ENCODE assay signal across 8 cellular contexts in the genomic region with DNA sequence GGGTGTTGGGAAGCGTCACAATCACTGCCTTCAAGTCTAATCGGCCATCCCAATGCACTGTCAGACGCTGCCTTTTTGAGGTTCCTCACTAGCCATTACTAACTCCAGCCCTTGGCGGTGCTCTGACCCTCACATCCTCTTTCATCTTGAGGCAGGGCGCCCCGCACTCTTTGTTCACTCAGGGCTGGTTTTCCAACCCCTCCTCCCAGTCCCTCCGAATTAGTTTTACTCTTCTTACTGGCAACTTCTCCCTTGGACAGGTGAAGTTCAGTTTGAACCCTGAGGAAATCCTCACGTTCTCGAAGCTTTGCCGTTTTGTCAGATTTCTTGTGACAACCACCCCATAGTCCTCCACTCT. TPM values are rescaled to one million over a fixed set of nuclear protein-coding genes. Genes with fewer than 3 reads are reported as not detected.
DNase-seq lines count a peak whose midpoint lies in the region; ATAC-seq and TF ChIP-seq lines count a peak whose summit lies in the region.

No MANE protein-coding gene starts in this region.

- H3K27ac ChIP-seq in BLaER1: peak overlapping the region; percentile 74
- H3K27ac ChIP-seq in GM23248: peak overlapping the region; percentile 68
- H3K27ac ChIP-seq in testis: peak overlapping the region; percentile 68 to 95

- H3K4me2 ChIP-seq in BLaER1 (peak overlapping the region; percentile 93), GM23248 (ENCODE audit: unreplicated experiment) (peak overlapping the region; percentile 83)

- H3K27me3 Mint-ChIP-seq in activated B cell treated with CpG ODN at 0.5 μM for 24 hours: no peaks in the 10 kb centered on the region

- H3K9ac ChIP-seq in BLaER1 (peak overlapping the region; percentile 81), GM23248 (peak overlapping the region; percentile 75)

- peaks cover 29% of the 10 kb centered on the region for H3K79me2 ChIP-seq in GM23248 (ENCODE audit: insufficient read depth)

- H3K4me3 Mint-ChIP-seq in activated B cell treated with CpG ODN at 0.5 μM for 24 hours: peak overlapping the region; percentile 100

- in situ Hi-C loops in GM23248 (cut with MboI): no loop called here

- no peaks in the 10 kb centered on the region for H3K9me3 ChIP-seq in BLaER1
- H3K9me3 ChIP-seq in GM23248 (ENCODE audit: low read depth): no peaks in the 10 kb centered on the region
- no peaks in the 10 kb centered on the region for H3K9me3 ChIP-seq in iPS-18c (ENCODE audit: control insufficient read depth, insufficient read depth, low read length)
- no peaks in the 10 kb centered on the region for H3K9me3 ChIP-seq in testis

- H3K27ac Mint-ChIP-seq in activated B cell treated with CpG ODN at 0.5 μM for 24 hours: peak overlapping the region; percentile 99

- H3K27me3 ChIP-seq in BLaER1: no peaks in the 10 kb centered on the region
- no peaks in the 10 kb centered on the region for H3K27me3 ChIP-seq in GM23248 (replicated peaks; ENCODE audit: insufficient read depth)
- H3K27me3 ChIP-seq in testis: no peaks in the 10 kb centered on the region

- CTCF ChIA-PET in activated B cell treated with CpG ODN at 0.5 μM for 24 hours (lab: Charles Lee): interaction anchor here (0.6 to 4.7 kb wide), 15 partner anchors 8 to 380 kb away, joined by 3 to 80 read pairs (median 6); partner anchors contain the start of genes ANKRD52, ESYT1, PA2G4 and RNF41

- no peak for TF ChIP-seq POLR2A in testis (IDR thresholded peaks at IDR 0.05)

- intact Hi-C loops in activated B cell treated with CpG ODN at 0.5 μM for 24 hours (cut with micrococcal nuclease): loop anchor here (1.0 to 5.0 kb wide), 25 partner anchors 8 to 1404 kb away; partner anchors contain the start of genes ANKRD52, COQ10A, CS and DDIT3
- intact Hi-C loops in testis (cut with DNase I; ENCODE audit: low total_unique reads): loop anchor here (2.0 kb wide), 1 partner anchor 70 kb away; the partner anchor contains the start of gene SMARCC2

- POLR2A ChIA-PET in activated B cell treated with CpG ODN at 0.5 μM for 24 hours (lab: Charles Lee): interaction anchor here (0.6 to 5.0 kb wide), 35 partner anchors 9 to 639 kb away, joined by 3 to 116 read pairs (median 6); partner anchors contain the start of genes ANKRD52, BLOC1S1, CNPY2 and COQ10A

- no peaks in the 10 kb centered on the region for H3K9me2 ChIP-seq in GM23248 (ENCODE audit: insufficient read depth)

- WGBS in GM23248 (ENCODE audit: low coverage in 1 of 2, low lambda C conversion rate in 2 of 2, missing lambda C conversion rate in 2 of 2), 2 experiments: 1% methylated on average over 10 of the region's 10 CpGs
- 2 to 4% methylated on average over 10 of the region's 10 CpGs for WGBS in testis, 2 donors

- peaks cover 37% of the 10 kb centered on the region for H3K4me1 Mint-ChIP-seq in activated B cell treated with CpG ODN at 0.5 μM for 24 hours

- no peak for TF ChIP-seq CTCF in activated B cell treated with CpG ODN at 0.5 μM for 24 hours (IDR thresholded peaks at IDR 0.05)
- TF ChIP-seq CTCF in testis (IDR thresholded peaks at IDR 0.05): no peak

- peaks cover 9% of the 10 kb centered on the region; the same call in 1 of the 2 replicates for H4K20me1 ChIP-seq in BLaER1
- no peaks in the 10 kb centered on the region for H4K20me1 ChIP-seq in GM23248 (ENCODE audit: insufficient read depth)

- H3K4me3 ChIP-seq in BLaER1 (peak overlapping the region; percentile 78), GM23248 (peak overlapping the region; percentile 98), iPS-18c (ENCODE audit: insufficient read depth, low read depth, low read length) (peak overlapping the region; percentile 93), testis (peak overlapping the region; percentile 80 to 90)

- H3K4me1 ChIP-seq in BLaER1 (peaks cover 25% of the 10 kb centered on the region), GM23248 (ENCODE audit: insufficient read depth) (peaks cover 18% of the 10 kb centered on the region), testis (peaks cover 19% of the 10 kb centered on the region)

- peaks cover 58% of the 10 kb centered on the region for H3K36me3 Mint-ChIP-seq in activated B cell treated with CpG ODN at 0.5 μM for 24 hours (ENCODE audit: low read depth)

- peak overlapping the region; percentile 47 for H2AFZ ChIP-seq in GM23248

- H3K9me3 Mint-ChIP-seq in activated B cell treated with CpG ODN at 0.5 μM for 24 hours: no peaks in the 10 kb centered on the region

- DNase-seq in GM23248: no peak
- no peak for DNase-seq in activated B cell treated with CpG ODN at 0.5 μM for 24 hours
- DNase-seq in testis: no peak
- no peak for DNase-seq in NCI-H510A (lab: John Stamatoyannopoulos, UW)
- no peak for DNase-seq in GDM1 (lab: John Stamatoyannopoulos, UW)

- peaks cover 41% of the 10 kb centered on the region for H3F3A ChIP-seq in GM23248 (ENCODE audit: insufficient read depth)

- H3K36me3 ChIP-seq in BLaER1 (peaks cover 31% of the 10 kb centered on the region), GM23248 (ENCODE audit: low read depth) (peaks cover under 1% of the 10 kb centered on the region; the same call in 1 of the 2 replicates), testis (ENCODE audit: low read depth, missing control alignments) (no peaks in the 10 kb centered on the region)

- ATAC-seq in activated B cell treated with CpG ODN at 0.5 μM for 24 hours (ENCODE audit: low read depth) (no peak), GM19023 (IDR thresholded peaks at IDR 0.05; ENCODE audit: unreplicated experiment) (no peak)

RNA-seq across cellular contexts. Expression of gene ZC3H10, which starts 0.6 kb away (rescaled TPM):
- total RNA-seq in GM23248 (2014; rRNA removed; shearing (Covaris generic)): 1.9 and 2.7 TPM in 2 replicates
- polyA plus RNA-seq in GM23248 (2016; fragmentation: Nextera tagmentation; extraction: Ambion mirVana): 3.0 and 3.3 TPM in 2 replicates
- total RNA-seq in activated B cell treated with CpG ODN at 0.5 μM for 24 hours: 15.4 and 17.1 TPM in 2 replicates
- total RNA-seq in testis: 10 to 100 TPM; 16.2 to 20.6 TPM
- polyA plus RNA-seq in testis (ENCODE audit: insufficient read depth, low read depth, low replicate concordance): 12.4 TPM

RNA-seq across cellular contexts. Expression of gene RPL41, which starts 2.2 kb away (rescaled TPM):
- total RNA-seq in GM23248 (2014; rRNA removed; shearing (Covaris generic)): 1,463 and 1,892 TPM in 2 replicates
- polyA plus RNA-seq in GM23248 (2016; fragmentation: Nextera tagmentation; extraction: Ambion mirVana) (2,480 and 2,545 TPM in 2 replicates), testis (ENCODE audit: insufficient read depth, low read depth, low replicate concordance) (2,323 TPM)
- total RNA-seq in activated B cell treated with CpG ODN at 0.5 μM for 24 hours (5,829 and 6,631 TPM in 2 replicates), testis (1,000 to 10,000 TPM; 1,066 to 1,985 TPM)

RNA-seq across cellular contexts. Expression of gene ESYT1, which starts 9.4 kb away (rescaled TPM):
- 164 and 216 TPM in 2 replicates for total RNA-seq in GM23248 (2014; rRNA removed; shearing (Covaris generic))
- 108 and 115 TPM in 2 replicates for polyA plus RNA-seq in GM23248 (2016; fragmentation: Nextera tagmentation; extraction: Ambion mirVana)
- 120 and 137 TPM in 2 replicates for total RNA-seq in activated B cell treated with CpG ODN at 0.5 μM for 24 hours
- total RNA-seq in testis: 10 to 100 TPM; 72.0 to 99.8 TPM
- 50.8 TPM for polyA plus RNA-seq in testis (ENCODE audit: insufficient read depth, low read depth, low replicate concordance)

RNA-seq across cellular contexts. Expression of gene PA2G4, which starts 14.3 kb away (rescaled TPM):
- 115 and 120 TPM in 2 replicates for total RNA-seq in GM23248 (2014; rRNA removed; shearing (Covaris generic))
- 152 and 157 TPM in 2 replicates for polyA plus RNA-seq in GM23248 (2016; fragmentation: Nextera tagmentation; extraction: Ambion mirVana)
- total RNA-seq in activated B cell treated with CpG ODN at 0.5 μM for 24 hours: 137 and 155 TPM in 2 replicates
- 10 to 100 TPM; 61.0 to 81.4 TPM for total RNA-seq in testis
- polyA plus RNA-seq in testis (ENCODE audit: insufficient read depth, low read depth, low replicate concordance): 190 TPM

RNA-seq across cellular contexts. Expression of gene MYL6B, which starts 33.7 kb away (rescaled TPM):
- total RNA-seq in GM23248 (2014; rRNA removed; shearing (Covaris generic)): 23.5 and 53.2 TPM in 2 replicates
- 67.8 and 72.8 TPM in 2 replicates for polyA plus RNA-seq in GM23248 (2016; fragmentation: Nextera tagmentation; extraction: Ambion mirVana)
- 25.2 and 36.2 TPM in 2 replicates for total RNA-seq in activated B cell treated with CpG ODN at 0.5 μM for 24 hours
- 100 to 1,000 TPM; 229 to 428 TPM for total RNA-seq in testis
- 480 TPM for polyA plus RNA-seq in testis (ENCODE audit: insufficient read depth, low read depth, low replicate concordance)
